Comparison of ENCODE assay signal across 13 cellular contexts in genomic region chr17:67615011-67615561, GRCh38.
DNase-seq lines count a peak whose midpoint lies in the region; ATAC-seq and TF ChIP-seq lines count a peak whose summit lies in the region.
"Had no signal": no experiment of that assay in that cellular context is flagged by ENCODE, and none has a peak within 500 bp of the region (broad histone marks: within the 10 kb centered on the region; RNA-seq: fewer than 3 reads in every experiment).

No MANE protein-coding gene starts in this region.

- no peak overlapping the region for H3K4me3 ChIP-seq in coronary artery
- H3K4me3 ChIP-seq: adrenal gland, right lobe of liver, SK-N-MC had no signal

- TF ChIP-seq CTCF in coronary artery (IDR thresholded peaks at IDR 0.05): no peak

- DNase-seq in DMS 273 (lab: John Stamatoyannopoulos, UW; ENCODE audit: unreplicated experiment): peak; percentile 92
- DNase-seq in NCI-H2171 (lab: John Stamatoyannopoulos, UW): peak; percentile 67
- DNase-seq in mesenteric fat pad (ENCODE audit: low spot score): peak; percentile 64
- DNase-seq in coronary artery (ENCODE audit: low spot score): no peak
- DNase-seq in NK-92 (lab: John Stamatoyannopoulos, UW; ENCODE audit: unreplicated experiment): no peak
- DNase-seq: CD4-positive, alpha-beta memory T cell; NCI-H526 treated with DMSO at 0.1 percent for 48 hours; right lobe of liver had no signal

- ATAC-seq in GM18502 (IDR thresholded peaks at IDR 0.05; ENCODE audit: poor library complexity, unreplicated experiment): no peak
- no peak for ATAC-seq in HG02610 (IDR thresholded peaks at IDR 0.05; ENCODE audit: unreplicated experiment)
- ATAC-seq: right lobe of liver had no signal

- H3K27ac ChIP-seq in cingulate gyrus (ENCODE audit: low read depth, low read length) (peak overlapping the region; percentile 30), coronary artery (no peak overlapping the region)
- H3K27ac ChIP-seq: adrenal gland, right lobe of liver, SK-N-MC had no signal

Comparison
In these comparisons a context has a peak if more than half of its experiments do, and no peak if none do; other contexts are left out.
1. DNase-seq: peak in DMS 273 (single experiment), NCI-H2171 (single experiment) and mesenteric fat pad (single experiment); none in coronary artery (single experiment) and NK-92 (single experiment).